8 cellular contexts compared by ENCODE assay signal in the genomic region with DNA sequence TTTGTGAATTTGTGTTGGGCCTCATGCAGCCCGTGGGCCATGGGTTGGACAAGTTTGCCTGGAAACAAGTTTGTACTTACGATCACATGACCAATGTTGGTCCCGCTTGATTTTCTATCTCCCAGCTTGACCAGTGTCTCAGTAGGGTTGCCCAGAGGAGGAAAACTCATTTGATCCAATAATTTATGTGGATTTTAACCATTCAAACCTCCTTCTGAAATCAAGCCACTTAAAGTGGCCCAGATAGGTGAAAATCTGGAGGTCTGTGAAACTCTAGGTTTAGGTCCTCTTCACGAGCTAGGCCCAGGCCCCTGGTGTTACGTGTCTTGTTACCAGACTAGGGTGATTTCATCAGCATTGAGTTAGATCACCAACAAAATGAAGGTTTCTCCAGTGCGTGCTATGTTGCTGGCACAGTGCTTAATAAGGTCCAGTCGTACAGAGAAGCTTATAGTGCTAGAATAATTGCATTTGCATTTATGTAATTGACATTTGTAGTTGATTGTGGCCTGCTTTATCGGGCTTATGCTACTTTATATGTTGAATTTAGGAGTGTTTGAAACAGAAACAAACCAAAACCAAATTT. TPM values are rescaled to one million over a fixed set of nuclear protein-coding genes. Genes with fewer than 3 reads are reported as not detected.
DNase-seq lines count a peak whose midpoint lies in the region; ATAC-seq, FAIRE-seq and TF ChIP-seq lines count a peak whose summit lies in the region.

No MANE protein-coding gene starts in this region.

- FAIRE-seq in GM19239 (lab: Jason Lieb, UNC): no peak

- ATAC-seq in activated T-helper 17 cell treated with anti-CD3 and anti-CD28 coated beads, Interleukin-2, amount 50 U/mL, for 72 hours (replicated peaks): peak; percentile 28
- no peak for ATAC-seq in GM18498 (IDR thresholded peaks at IDR 0.05; ENCODE audit: unreplicated experiment)

- POLR2A ChIA-PET in HEK293 (lab: Yijun Ruan, JAX): no interaction called here

- no peaks in the 10 kb centered on the region for H3K9me3 Mint-ChIP-seq in activated T-helper 17 cell treated with anti-CD3 and anti-CD28 coated beads, Interleukin-2, amount 50 U/mL, for 72 hours

- CTCF ChIA-PET in HEK293 (lab: Yijun Ruan, JAX): no interaction called here

- 0 out of 2 replicates have a peak, but pooled peaks cover 4% of the 10 kb centered on the region for H3K4me1 ChIP-seq in HEK293 (ENCODE audit: control insufficient read depth, insufficient read depth, low read length)

- no peak overlapping the region for H3K4me3 ChIP-seq in HEK293 (ENCODE audit: low read depth, low read length)

- H3K36me3 ChIP-seq in HEK293 (ENCODE audit: control insufficient read depth in 2 of 2, insufficient read depth in 1 of 2, low read length in 2 of 2): peaks cover 10% of the 10 kb centered on the region in 2 experiments

- H3K27ac ChIP-seq in HEK293 (ENCODE audit: extremely low read depth, low read depth, low read length): peak overlapping the region; percentile 13; the same call in 1 of the 2 replicates

- no peaks in the 10 kb centered on the region for H3K27me3 Mint-ChIP-seq in activated T-helper 17 cell treated with anti-CD3 and anti-CD28 coated beads, Interleukin-2, amount 50 U/mL, for 72 hours

- peak overlapping the region; percentile 81 for H3K4me3 Mint-ChIP-seq in activated T-helper 17 cell treated with anti-CD3 and anti-CD28 coated beads, Interleukin-2, amount 50 U/mL, for 72 hours

- H3K36me3 Mint-ChIP-seq in activated T-helper 17 cell treated with anti-CD3 and anti-CD28 coated beads, Interleukin-2, amount 50 U/mL, for 72 hours (ENCODE audit: low read depth): peaks cover 74% of the 10 kb centered on the region

- peak overlapping the region; percentile 89 for H3K27ac Mint-ChIP-seq in activated T-helper 17 cell treated with anti-CD3 and anti-CD28 coated beads, Interleukin-2, amount 50 U/mL, for 72 hours

- TF ChIP-seq CTCF in HEK293 (tag by site-specific recombination; IDR thresholded peaks at IDR 0.05): no peak

- peak; percentile 13 for DNase-seq in AG08396 (ENCODE audit: low spot score)
- DNase-seq in iris pigment epithelial cell (ENCODE audit: low read depth): peak; percentile 90
- no peak for DNase-seq in NCI-H526 treated with DMSO at 0.1 percent for 48 hours (lab: John Stamatoyannopoulos, UW)
- DNase-seq in GM19239 (ENCODE audit: insufficient read length, low spot score): no peak
- no peak for DNase-seq in effector CD4-positive, alpha-beta T cell

- H3K4me1 Mint-ChIP-seq in activated T-helper 17 cell treated with anti-CD3 and anti-CD28 coated beads, Interleukin-2, amount 50 U/mL, for 72 hours: peaks cover 20% of the 10 kb centered on the region

- H3K9me3 ChIP-seq in HEK293 (ENCODE audit: control insufficient read depth, insufficient read depth, low read depth, low read length): no peaks in the 10 kb centered on the region

TF ChIP-seq in HEK293, 187 proteins besides CTCF, POLR2A, EP300 and RAD21:
- TF ChIP-seq ZNF394 (tag by site-specific recombination; IDR thresholded peaks at IDR 0.05; ENCODE audit: borderline replicate concordance) (no peak), ZSCAN30 (tag by site-specific recombination; IDR thresholded peaks at IDR 0.05) (no peak), ZNF571 (tag by site-specific recombination; IDR thresholded peaks at IDR 0.05) (no peak), ZNF654 (tag by site-specific recombination; IDR thresholded peaks at IDR 0.05; ENCODE audit: low read depth) (no peak), ZNF133 (tag by site-specific recombination; IDR thresholded peaks at IDR 0.05) (no peak), ZNF596 (tag by site-specific recombination; IDR thresholded peaks at IDR 0.05) (no peak), ZNF433 (tag by site-specific recombination; IDR thresholded peaks at IDR 0.05; ENCODE audit: low read depth) (no peak), ZNF626 (tag by site-specific recombination; IDR thresholded peaks at IDR 0.05) (no peak), YY2 (tag by site-specific recombination; IDR thresholded peaks at IDR 0.05) (no peak), TRIM28 (IDR thresholded peaks at IDR 0.05; ENCODE audit: borderline replicate concordance, low read length) (no peak), EGR2 (tag by site-specific recombination; IDR thresholded peaks at IDR 0.05; ENCODE audit: low read depth) (no peak), ZNF335 (tag by site-specific recombination; conservative IDR thresholded peaks at IDR 0.05) (0 out of 2 replicates have a peak, but pooled peaks have one; percentile 21), ZBTB17 (tag by site-specific recombination; IDR thresholded peaks at IDR 0.05) (peak; percentile 30; the same call in 1 of the 2 replicates), GLIS2 (tag by site-specific recombination; IDR thresholded peaks at IDR 0.05) (no peak), YY1 (tag by site-specific recombination; IDR thresholded peaks at IDR 0.05) (no peak)
- TF ChIP-seq, protein P1, sequence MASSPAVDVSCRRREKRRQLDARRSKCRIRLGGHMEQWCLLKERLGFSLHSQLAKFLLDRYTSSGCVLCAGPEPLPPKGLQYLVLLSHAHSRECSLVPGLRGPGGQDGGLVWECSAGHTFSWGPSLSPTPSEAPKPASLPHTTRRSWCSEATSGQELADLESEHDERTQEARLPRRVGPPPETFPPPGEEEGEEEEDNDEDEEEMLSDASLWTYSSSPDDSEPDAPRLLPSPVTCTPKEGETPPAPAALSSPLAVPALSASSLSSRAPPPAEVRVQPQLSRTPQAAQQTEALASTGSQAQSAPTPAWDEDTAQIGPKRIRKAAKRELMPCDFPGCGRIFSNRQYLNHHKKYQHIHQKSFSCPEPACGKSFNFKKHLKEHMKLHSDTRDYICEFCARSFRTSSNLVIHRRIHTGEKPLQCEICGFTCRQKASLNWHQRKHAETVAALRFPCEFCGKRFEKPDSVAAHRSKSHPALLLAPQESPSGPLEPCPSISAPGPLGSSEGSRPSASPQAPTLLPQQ (tag by site-specific recombination; IDR thresholded peaks at IDR 0.05): 0 out of 2 replicates have a peak, but pooled peaks have one; percentile 20
- TF ChIP-seq, protein P2, sequence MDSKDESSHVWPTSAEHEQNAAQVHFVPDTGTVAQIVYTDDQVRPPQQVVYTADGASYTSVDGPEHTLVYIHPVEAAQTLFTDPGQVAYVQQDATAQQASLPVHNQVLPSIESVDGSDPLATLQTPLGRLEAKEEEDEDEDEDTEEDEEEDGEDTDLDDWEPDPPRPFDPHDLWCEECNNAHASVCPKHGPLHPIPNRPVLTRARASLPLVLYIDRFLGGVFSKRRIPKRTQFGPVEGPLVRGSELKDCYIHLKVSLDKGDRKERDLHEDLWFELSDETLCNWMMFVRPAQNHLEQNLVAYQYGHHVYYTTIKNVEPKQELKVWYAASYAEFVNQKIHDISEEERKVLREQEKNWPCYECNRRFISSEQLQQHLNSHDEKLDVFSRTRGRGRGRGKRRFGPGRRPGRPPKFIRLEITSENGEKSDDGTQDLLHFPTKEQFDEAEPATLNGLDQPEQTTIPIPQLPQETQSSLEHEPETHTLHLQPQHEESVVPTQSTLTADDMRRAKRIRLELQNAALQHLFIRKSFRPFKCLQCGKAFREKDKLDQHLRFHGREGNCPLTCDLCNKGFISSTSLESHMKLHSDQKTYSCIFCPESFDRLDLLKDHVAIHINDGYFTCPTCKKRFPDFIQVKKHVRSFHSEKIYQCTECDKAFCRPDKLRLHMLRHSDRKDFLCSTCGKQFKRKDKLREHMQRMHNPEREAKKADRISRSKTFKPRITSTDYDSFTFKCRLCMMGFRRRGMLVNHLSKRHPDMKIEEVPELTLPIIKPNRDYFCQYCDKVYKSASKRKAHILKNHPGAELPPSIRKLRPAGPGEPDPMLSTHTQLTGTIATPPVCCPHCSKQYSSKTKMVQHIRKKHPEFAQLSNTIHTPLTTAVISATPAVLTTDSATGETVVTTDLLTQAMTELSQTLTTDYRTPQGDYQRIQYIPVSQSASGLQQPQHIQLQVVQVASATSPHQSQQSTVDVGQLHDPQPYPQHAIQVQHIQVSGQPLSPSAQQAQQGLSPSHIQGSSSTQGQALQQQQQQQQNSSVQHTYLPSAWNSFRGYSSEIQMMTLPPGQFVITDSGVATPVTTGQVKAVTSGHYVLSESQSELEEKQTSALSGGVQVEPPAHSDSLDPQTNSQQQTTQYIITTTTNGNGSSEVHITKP (tag by site-specific recombination; IDR thresholded peaks at IDR 0.05): peak; percentile 18; the same call in 1 of the 2 replicates
- TF ChIP-seq, protein P3, sequence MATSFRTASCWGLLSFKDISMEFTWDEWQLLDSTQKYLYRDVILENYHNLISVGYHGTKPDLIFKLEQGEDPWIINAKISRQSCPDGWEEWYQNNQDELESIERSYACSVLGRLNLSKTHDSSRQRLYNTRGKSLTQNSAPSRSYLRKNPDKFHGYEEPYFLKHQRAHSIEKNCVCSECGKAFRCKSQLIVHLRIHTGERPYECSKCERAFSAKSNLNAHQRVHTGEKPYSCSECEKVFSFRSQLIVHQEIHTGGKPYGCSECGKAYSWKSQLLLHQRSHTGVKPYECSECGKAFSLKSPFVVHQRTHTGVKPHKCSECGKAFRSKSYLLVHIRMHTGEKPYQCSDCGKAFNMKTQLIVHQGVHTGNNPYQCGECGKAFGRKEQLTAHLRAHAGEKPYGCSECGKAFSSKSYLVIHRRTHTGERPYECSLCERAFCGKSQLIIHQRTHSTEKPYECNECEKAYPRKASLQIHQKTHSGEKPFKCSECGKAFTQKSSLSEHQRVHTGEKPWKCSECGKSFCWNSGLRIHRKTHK (tag by site-specific recombination; IDR thresholded peaks at IDR 0.05): no peak
- TF ChIP-seq, protein P4, sequence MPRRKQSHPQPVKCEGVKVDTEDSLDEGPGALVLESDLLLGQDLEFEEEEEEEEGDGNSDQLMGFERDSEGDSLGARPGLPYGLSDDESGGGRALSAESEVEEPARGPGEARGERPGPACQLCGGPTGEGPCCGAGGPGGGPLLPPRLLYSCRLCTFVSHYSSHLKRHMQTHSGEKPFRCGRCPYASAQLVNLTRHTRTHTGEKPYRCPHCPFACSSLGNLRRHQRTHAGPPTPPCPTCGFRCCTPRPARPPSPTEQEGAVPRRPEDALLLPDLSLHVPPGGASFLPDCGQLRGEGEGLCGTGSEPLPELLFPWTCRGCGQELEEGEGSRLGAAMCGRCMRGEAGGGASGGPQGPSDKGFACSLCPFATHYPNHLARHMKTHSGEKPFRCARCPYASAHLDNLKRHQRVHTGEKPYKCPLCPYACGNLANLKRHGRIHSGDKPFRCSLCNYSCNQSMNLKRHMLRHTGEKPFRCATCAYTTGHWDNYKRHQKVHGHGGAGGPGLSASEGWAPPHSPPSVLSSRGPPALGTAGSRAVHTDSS (tag by site-specific recombination; IDR thresholded peaks at IDR 0.05): no peak

RNA-seq across cellular contexts. Expression of a gene that starts 4.4 kb away (rescaled TPM):
- 100 to 1,000 TPM; 276 to 518 TPM for total RNA-seq in activated T-helper 17 cell treated with anti-CD3 and anti-CD28 coated beads, Interleukin-2, amount 50 U/mL, for 72 hours

Comparison
In these comparisons a context has a peak if more than half of its experiments do, and no peak if none do; other contexts are left out.
1. DNase-seq: peak in AG08396 (single experiment) and iris pigment epithelial cell (single experiment); none in NCI-H526 treated with DMSO at 0.1 percent for 48 hours (single experiment), GM19239 (single experiment) and effector CD4-positive, alpha-beta T cell (single experiment).